8 cellular contexts compared by ENCODE assay signal in the genomic region with DNA sequence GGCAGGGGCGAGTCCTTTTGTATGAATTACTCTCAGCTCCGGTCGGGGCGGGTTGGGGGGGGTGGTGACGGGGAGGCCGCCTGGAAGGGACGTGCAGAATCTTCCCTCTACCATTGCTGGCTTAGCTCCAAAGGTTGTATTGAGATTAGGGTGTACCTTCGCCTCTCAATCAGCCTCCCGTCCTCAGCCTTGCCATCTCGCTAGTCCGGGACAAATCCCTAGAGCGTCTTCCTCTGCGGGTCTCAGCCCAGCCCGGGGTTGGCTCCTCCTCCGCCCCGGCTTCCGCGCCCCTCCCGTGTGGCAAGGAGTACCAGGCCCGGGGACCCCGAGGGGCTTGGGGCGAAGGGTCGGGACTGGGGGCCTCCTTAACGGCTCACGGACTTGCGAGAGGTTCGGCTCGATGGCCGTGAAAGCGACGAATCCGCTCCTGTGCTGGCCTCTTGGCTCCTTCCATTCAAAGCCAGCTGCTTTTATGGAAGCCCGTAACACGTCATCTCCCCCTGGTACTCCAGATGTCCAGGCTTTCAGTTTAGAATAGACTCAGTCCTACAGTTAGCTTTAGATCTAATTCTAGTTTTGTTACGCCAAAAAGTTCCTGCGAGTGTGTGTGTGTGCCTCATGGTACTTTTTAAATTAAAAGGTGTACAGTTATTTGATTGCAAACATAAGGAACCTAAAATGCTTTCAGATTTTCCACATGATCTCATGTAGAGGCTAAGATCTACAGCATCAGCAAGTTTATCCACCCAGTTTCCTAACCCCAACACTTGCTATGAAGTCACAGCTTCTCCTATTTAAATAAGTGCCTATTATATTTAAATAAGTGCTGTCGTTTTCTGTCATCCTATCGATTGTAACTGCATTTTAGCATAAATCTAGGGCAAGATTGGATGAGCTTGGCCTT. TPM values are rescaled to one million over a fixed set of nuclear protein-coding genes. Genes with fewer than 3 reads are reported as not detected.
DNase-seq lines count a peak whose midpoint lies in the region; ATAC-seq and TF ChIP-seq lines count a peak whose summit lies in the region.

No MANE protein-coding gene starts in this region.

- peaks cover 2% of the 10 kb centered on the region for H3K27me3 Mint-ChIP-seq in activated CD8-positive, alpha-beta T cell treated with anti-CD3 and anti-CD28 coated beads for 36 hours
- peaks cover 0 to 10% (median 0%) of the 10 kb centered on the region in 5 donors for H3K27me3 Mint-ChIP-seq in naive thymus-derived CD4-positive, alpha-beta T cell

- in situ Hi-C loops in GM18951 (cut with MboI; ENCODE audit: low sequenced_read_pairs, unreplicated experiment) = loop anchor here (10.0 kb wide), 1 partner anchor 53 kb away; no protein-coding TSS in a partner anchor

- peak overlapping the region; percentile 100 for H3K27ac Mint-ChIP-seq in activated CD8-positive, alpha-beta T cell treated with anti-CD3 and anti-CD28 coated beads for 36 hours
- H3K27ac Mint-ChIP-seq in naive thymus-derived CD4-positive, alpha-beta T cell = peak overlapping the region; percentile 94 to 99 (median 97)

- ATAC-seq in HG03135 (IDR thresholded peaks at IDR 0.05; ENCODE audit: unreplicated experiment) = peak; percentile 36
- ATAC-seq in activated CD8-positive, alpha-beta T cell treated with anti-CD3 and anti-CD28 coated beads for 36 hours = peak; percentile 42
- ATAC-seq in naive thymus-derived CD4-positive, alpha-beta T cell = peak; percentile 34

- H3K27ac ChIP-seq in esophagus muscularis mucosa (replicated peaks in 1 of 4) = peak overlapping the region; percentile 97 to 98 (median 98)
- H3K27ac ChIP-seq in naive thymus-derived CD4-positive, alpha-beta T cell (ENCODE audit: low read depth, low read length) = peak overlapping the region; percentile 98

- TF ChIP-seq CTCF in activated CD8-positive, alpha-beta T cell treated with anti-CD3 and anti-CD28 coated beads for 36 hours (IDR thresholded peaks at IDR 0.05) = no peak
- TF ChIP-seq CTCF in esophagus muscularis mucosa (IDR thresholded peaks at IDR 0.05) = no peak

- no peak for TF ChIP-seq EP300 in esophagus muscularis mucosa (IDR thresholded peaks at IDR 0.05)

- CTCF ChIA-PET in activated CD8-positive, alpha-beta T cell treated with anti-CD3 and anti-CD28 coated beads for 36 hours (lab: Charles Lee) = interaction anchor here (0.7 to 5.4 kb wide), 9 partner anchors 13 to 131 kb away, joined by 3 to 38 read pairs (median 4); a partner anchor contains a TSS
- CTCF ChIA-PET in naive thymus-derived CD4-positive, alpha-beta T cell (lab: Charles Lee) = interaction anchor here (0.5 to 3.5 kb wide), 5 partner anchors 17 to 133 kb away, joined by 3 to 19 read pairs (median 3); no protein-coding TSS in a partner anchor

- TF ChIP-seq POLR2A in GM18951 (IDR thresholded peaks at IDR 0.05; ENCODE audit: extremely low read depth, insufficient read depth, insufficient read length) (peak; percentile 33), esophagus muscularis mucosa (IDR thresholded peaks at IDR 0.05; ENCODE audit: low read depth) (peak; percentile 50)

- intact Hi-C loops in activated CD8-positive, alpha-beta T cell treated with anti-CD3 and anti-CD28 coated beads for 36 hours (cut with micrococcal nuclease) = loop anchor here (2.0 to 5.0 kb wide), 3 partner anchors 59 to 131 kb away; a partner anchor contains a TSS
- intact Hi-C loops in esophagus muscularis mucosa (cut with DNase I) = loop anchor here (2.0 kb wide), 1 partner anchor 59 kb away; no protein-coding TSS in a partner anchor
- intact Hi-C loops in naive thymus-derived CD4-positive, alpha-beta T cell (cut with micrococcal nuclease) = loop anchor here (1.0 to 5.0 kb wide), 13 partner anchors 59 to 1763 kb away; a partner anchor contains a TSS

- H3K4me3 ChIP-seq in esophagus muscularis mucosa = peak overlapping the region; percentile 70 to 96 (median 89)
- H3K4me3 ChIP-seq in naive thymus-derived CD4-positive, alpha-beta T cell (ENCODE audit: low read length) = peak overlapping the region; percentile 98

- H3K4me3 Mint-ChIP-seq in activated CD8-positive, alpha-beta T cell treated with anti-CD3 and anti-CD28 coated beads for 36 hours = peak overlapping the region; percentile 97
- peak overlapping the region; percentile 89 to 99 (median 94) for H3K4me3 Mint-ChIP-seq in naive thymus-derived CD4-positive, alpha-beta T cell

- POLR2A ChIA-PET in activated CD8-positive, alpha-beta T cell treated with anti-CD3 and anti-CD28 coated beads for 36 hours (lab: Charles Lee) = interaction anchor here (0.7 to 12.0 kb wide), 32 partner anchors 8 to 901 kb away, joined by 3 to 204 read pairs (median 4); a partner anchor contains a TSS
- POLR2A ChIA-PET in naive thymus-derived CD4-positive, alpha-beta T cell (lab: Charles Lee) = interaction anchor here (0.6 to 8.9 kb wide), 22 partner anchors 9 to 1763 kb away, joined by 3 to 183 read pairs (median 6); a partner anchor contains a TSS

- H3K4me1 ChIP-seq in esophagus muscularis mucosa = peaks cover 27 to 58% (median 50%) of the 10 kb centered on the region in 4 donors
- H3K4me1 ChIP-seq in naive thymus-derived CD4-positive, alpha-beta T cell (ENCODE audit: control insufficient read depth in 2 of 2, insufficient read depth in 2 of 2, low read length in 2 of 2) = peaks cover 36 to 40% of the 10 kb centered on the region in 2 donors

- WGBS in esophagus muscularis mucosa = 2% methylated on average over 31 of the region's 38 CpGs

- peaks cover 0 to 5% (median 0%) of the 10 kb centered on the region in 4 donors for H3K27me3 ChIP-seq in esophagus muscularis mucosa
- no peaks in the 10 kb centered on the region for H3K27me3 ChIP-seq in naive thymus-derived CD4-positive, alpha-beta T cell (ENCODE audit: control insufficient read depth in 2 of 2, insufficient read depth in 2 of 2, low read length in 2 of 2)

- peak; percentile 82 for DNase-seq in Ammon's horn (ENCODE audit: low spot score)
- peak; percentile 67 for DNase-seq in NCI-H510A (lab: John Stamatoyannopoulos, UW)
- DNase-seq in activated CD8-positive, alpha-beta T cell treated with anti-CD3 and anti-CD28 coated beads for 36 hours = no peak
- no peak for DNase-seq in esophagus muscularis mucosa (ENCODE audit: extremely low spot score)
- peak in 4 of 9 donors; percentile 44 to 80 (median 70) for DNase-seq in naive thymus-derived CD4-positive, alpha-beta T cell
- peak; percentile 90 for DNase-seq in superior temporal gyrus (ENCODE audit: extremely low spot score)

- peaks cover 51% of the 10 kb centered on the region for H3K36me3 Mint-ChIP-seq in activated CD8-positive, alpha-beta T cell treated with anti-CD3 and anti-CD28 coated beads for 36 hours (ENCODE audit: low read depth)
- H3K36me3 Mint-ChIP-seq in naive thymus-derived CD4-positive, alpha-beta T cell = peaks cover 13 to 37% (median 32%) of the 10 kb centered on the region in 5 donors

- H3K9me3 ChIP-seq in esophagus muscularis mucosa = peaks cover 0 to 2% (median 0%) of the 10 kb centered on the region in 4 donors
- H3K9me3 ChIP-seq in naive thymus-derived CD4-positive, alpha-beta T cell (ENCODE audit: control insufficient read depth in 2 of 3, low read length in 3 of 3) = no peaks in the 10 kb centered on the region

- H3K4me1 Mint-ChIP-seq in activated CD8-positive, alpha-beta T cell treated with anti-CD3 and anti-CD28 coated beads for 36 hours (ENCODE audit: low read depth) = peaks cover 19% of the 10 kb centered on the region
- peaks cover 15 to 64% (median 50%) of the 10 kb centered on the region in 7 donors for H3K4me1 Mint-ChIP-seq in naive thymus-derived CD4-positive, alpha-beta T cell

- H3K36me3 ChIP-seq in esophagus muscularis mucosa = peaks cover 27 to 33% (median 29%) of the 10 kb centered on the region in 4 donors
- H3K36me3 ChIP-seq in naive thymus-derived CD4-positive, alpha-beta T cell (ENCODE audit: control insufficient read depth in 2 of 3, insufficient read depth in 3 of 3, low read length in 3 of 3) = peaks cover 6 to 34% (median 24%) of the 10 kb centered on the region in 3 experiments

- no peaks in the 10 kb centered on the region for H3K9me3 Mint-ChIP-seq in activated CD8-positive, alpha-beta T cell treated with anti-CD3 and anti-CD28 coated beads for 36 hours
- peaks cover 0 to 14% (median 0%) of the 10 kb centered on the region in 11 donors for H3K9me3 Mint-ChIP-seq in naive thymus-derived CD4-positive, alpha-beta T cell

RNA-seq across cellular contexts. Expression of a gene that starts 0.8 kb away (rescaled TPM):
- total RNA-seq in activated CD8-positive, alpha-beta T cell treated with anti-CD3 and anti-CD28 coated beads for 36 hours = over 10,000 TPM; 15,479 to 15,634 TPM
- over 10,000 TPM in 3 of 4 donors, 1,000 to 10,000 TPM in 1; 6,828 to 12,822 (median 11,636) TPM for total RNA-seq in esophagus muscularis mucosa
- total RNA-seq in naive thymus-derived CD4-positive, alpha-beta T cell = over 10,000 TPM in 4 of 5 experiments, 1,000 to 10,000 TPM in 1; 8,219 to 15,585 (median 15,428) TPM
- polyA plus RNA-seq in naive thymus-derived CD4-positive, alpha-beta T cell = over 10,000 TPM; 14,298 to 15,495 TPM

Comparison
In these comparisons a context has a peak if more than half of its experiments do, and no peak if none do; other contexts are left out.
1. DNase-seq: peak in Ammon's horn (single experiment), NCI-H510A (single experiment) and superior temporal gyrus (single experiment); none in activated CD8-positive, alpha-beta T cell treated with anti-CD3 and anti-CD28 coated beads for 36 hours (single experiment) and esophagus muscularis mucosa (single experiment).
2. Peak in every context shown above with its lines, with median percentiles within 50 percentile points of each other: ATAC-seq.